Comparison of ENCODE assay signal across 8 cellular contexts in genomic region chr10:126749030-126749655, GRCh38.
A peak's percentile ranks its signal among the peaks of the same experiment; 100 is the strongest.
DNase-seq lines count a peak whose midpoint lies in the region; ATAC-seq, FAIRE-seq and TF ChIP-seq lines count a peak whose summit lies in the region.

No MANE protein-coding gene starts in this region.

- TF ChIP-seq CTCF in HepG2 (CRISPR knock-in tag; IDR thresholded peaks at IDR 0.05): peak; percentile 84

- no peak overlapping the region for H3K9ac ChIP-seq in HepG2 (ENCODE audit: insufficient read depth, low read depth, low read length)

- no peaks in the 10 kb centered on the region for H3K79me2 ChIP-seq in HepG2 (ENCODE audit: insufficient read depth, low read length)

- CTCF ChIA-PET in HepG2 (lab: Yijun Ruan, JAX; ENCODE audit: low intra/inter-chr PET ratio, low total read pairs): interaction anchor here (1.2 to 1.3 kb wide), 2 partner anchors 588 to 767 kb away, joined by 3 to 7 read pairs; no protein-coding TSS in a partner anchor

- ATAC-seq in GM21717 (IDR thresholded peaks at IDR 0.05; ENCODE audit: unreplicated experiment): peak; percentile 78
- ATAC-seq in HepG2: peak; percentile 98
- ATAC-seq in GM21825 (IDR thresholded peaks at IDR 0.05; ENCODE audit: unreplicated experiment): no peak

- H3K4me3 ChIP-seq in HepG2 (replicated peaks in 1 of 3; ENCODE audit: insufficient read depth in 1 of 3, low read depth in 2 of 3, low read length in 3 of 3): no peak overlapping the region

- no peaks in the 10 kb centered on the region for H4K20me1 ChIP-seq in HepG2 (ENCODE audit: insufficient read depth, low read length)

- no peak overlapping the region for H3K4me2 ChIP-seq in HepG2 (ENCODE audit: low read depth, low read length)

- H3K27ac ChIP-seq in HepG2 (ENCODE audit: extremely low read length, insufficient read depth, low read length): no peak overlapping the region

- no peak for TF ChIP-seq POLR2A in HepG2 (IDR thresholded peaks at IDR 0.05; ENCODE audit: insufficient read depth in 1 of 2, low read depth in 2 of 2, low read length in 2 of 2)

- intact Hi-C loops in HepG2 (cut with micrococcal nuclease; ENCODE audit: unreplicated experiment): loop anchor here (5.0 kb wide), 1 partner anchor 767 kb away; no protein-coding TSS in a partner anchor

- no peak for TF ChIP-seq EP300 in HepG2 (IDR thresholded peaks at IDR 0.05; ENCODE audit: low read depth in 2 of 2, low read length in 2 of 2)
- no peak for TF ChIP-seq EP300 in HepG2 (CRISPR knock-in tag; IDR thresholded peaks at IDR 0.05; ENCODE audit: borderline replicate concordance)

- FAIRE-seq in HepG2 (lab: Jason Lieb, UNC): peak; percentile 42

- H3K36me3 ChIP-seq in HepG2 (replicated peaks in 1 of 2; ENCODE audit: control insufficient read depth in 1 of 2, insufficient read depth in 2 of 2, low read length in 2 of 2): no peaks in the 10 kb centered on the region

- H3K4me1 ChIP-seq in HepG2 (ENCODE audit: insufficient read depth, low read length): no peaks in the 10 kb centered on the region

- no TSS peak for BruUV-seq in HepG2 (replicated peaks; lab: Mats Ljungman, UMichigan)

- in situ Hi-C loops in HepG2 (cut with HindIII; ENCODE audit: extremely low pct_ligation_motif_present, low pct_unique_long_range_greater_than_20kb): loop anchor here (10.0 kb wide), 1 partner anchor 764 kb away; no protein-coding TSS in a partner anchor

- POLR2A ChIA-PET in HepG2 (lab: Yijun Ruan, JAX): no interaction called here

- WGBS in HepG2 (ENCODE audit: low lambda C conversion rate): 7% methylated on average over 5 of the region's 5 CpGs

- H3K27me3 ChIP-seq in HepG2 (ENCODE audit: control insufficient read depth in 1 of 2, insufficient read depth in 2 of 2, low read length in 2 of 2): no peaks in the 10 kb centered on the region; a peak in 1 of 5 replicates

- H3K9me3 ChIP-seq in HepG2 (ENCODE audit: low read length): no peaks in the 10 kb centered on the region

- peak; percentile 19; the same call in 1 of the 2 replicates for TF ChIP-seq RAD21 in HepG2 (CRISPR knock-in tag; IDR thresholded peaks at IDR 0.05)

- no peak overlapping the region for H2AFZ ChIP-seq in HepG2 (ENCODE audit: low read length)

- DNase-seq in COLO668 (lab: John Stamatoyannopoulos, UW; ENCODE audit: unreplicated experiment) (peak; percentile 57), NCI-H1105 (lab: John Stamatoyannopoulos, UW) (peak; percentile 4), dedifferentiated amniotic fluid mesenchymal stem cell (ENCODE audit: extremely low spot score) (peak; percentile 58), HepG2 (ENCODE audit: low spot score) (peak; percentile 59)
- peak; percentile 11 for DNase-seq in activated CD4-positive, CD25-positive, alpha-beta regulatory T cell treated with anti-CD3 and anti-CD28 coated beads, Interleukin-2, amount 50 U/mL, for 16 hours (ENCODE audit: low read depth, low spot score)
- peak; percentile 5 to 53 (median 7) for DNase-seq in stimulated activated CD4-positive, alpha-beta T cell treated with anti-CD3 and anti-CD28 coated beads, TNF-alpha, amount 100 ng/mL, for 24 hours (ENCODE audit: low read depth in 3 of 3)

TF ChIP-seq in HepG2, 621 proteins besides CTCF, POLR2A, EP300 and RAD21:
- TF ChIP-seq ZNF598 (CRISPR knock-in tag; IDR thresholded peaks at IDR 0.05; ENCODE audit: borderline replicate concordance) (0 out of 2 replicates have a peak, but pooled peaks have one; percentile 40), XRCC5 (optimal IDR thresholded peaks at IDR 0.05; ENCODE audit: low read length) (peak; percentile 79), STAG1 (CRISPR knock-in tag; IDR thresholded peaks at IDR 0.05) (peak; percentile 72), HDAC2 (CRISPR knock-in tag; IDR thresholded peaks at IDR 0.05) (no peak), FOXC1 (CRISPR knock-in tag; IDR thresholded peaks at IDR 0.05; ENCODE audit: borderline replicate concordance) (no peak), SKI (IDR thresholded peaks at IDR 0.05; ENCODE audit: partially characterized antibody) (no peak), GPBP1L1 (CRISPR knock-in tag; IDR thresholded peaks at IDR 0.05) (no peak), ZBTB33 (CRISPR knock-in tag; IDR thresholded peaks at IDR 0.05) (peak; percentile 85), SMC3 (IDR thresholded peaks at IDR 0.05; ENCODE audit: low read length) (peak; percentile 67), ZNF431 (CRISPR knock-in tag; IDR thresholded peaks at IDR 0.05; ENCODE audit: borderline replicate concordance, low read depth) (no peak), MAFF (IDR thresholded peaks at IDR 0.05; ENCODE audit: low read depth, low read length) (peak; percentile 34; the same call in 1 of the 2 replicates), ZNF784 (CRISPR knock-in tag; IDR thresholded peaks at IDR 0.05; ENCODE audit: borderline replicate concordance) (no peak)

Comparison
In these comparisons a context has a peak if more than half of its experiments do, and no peak if none do; other contexts are left out.
1. DNase-seq: peak in every context shown above with its lines; median percentile 59 in HepG2; 58 in dedifferentiated amniotic fluid mesenchymal stem cell; 57 in COLO668; 11 in activated CD4-positive, CD25-positive, alpha-beta regulatory T cell treated with anti-CD3 and anti-CD28 coated beads, Interleukin-2, amount 50 U/mL, for 16 hours; 7 in stimulated activated CD4-positive, alpha-beta T cell treated with anti-CD3 and anti-CD28 coated beads, TNF-alpha, amount 100 ng/mL, for 24 hours; 4 in NCI-H1105.